Comparison of ENCODE assay signal across 23 cellular contexts in genomic region chr1:231686384-231686783, GRCh38.
"Had no signal": no experiment of that assay in that cellular context is flagged by ENCODE, and none has a peak within 500 bp of the region (broad histone marks: within the 10 kb centered on the region; RNA-seq: fewer than 3 reads in every experiment).

No MANE protein-coding gene starts in this region.

- H3K4me3 ChIP-seq: colonic mucosa, esophagus muscularis mucosa, gastroesophageal sphincter, heart left ventricle, hepatocyte, left lung, lower lobe of right lung, mucosa of descending colon had no signal

- ATAC-seq: effector memory CD8-positive, alpha-beta T cell; foreskin keratinocyte; gastroesophageal sphincter; heart left ventricle; left cardiac atrium; left lung; left ventricle myocardium superior; lower lobe of right lung; mucosa of descending colon; naive thymus-derived CD4-positive, alpha-beta T cell had no signal

- H3K4me1 ChIP-seq: colonic mucosa, foreskin keratinocyte had no signal

- H3K27ac ChIP-seq: colonic mucosa, esophagus muscularis mucosa, foreskin keratinocyte, gastroesophageal sphincter, heart left ventricle, hepatocyte, left lung, lower lobe of right lung had no signal

- H3K79me2 ChIP-seq: hepatocyte had no signal

- DNase-seq: colonic mucosa; cortex of kidney; effector CD8-positive, alpha-beta T cell; effector memory CD8-positive, alpha-beta T cell; endodermal cell; foreskin keratinocyte; heart left ventricle; hypothalamus; immature natural killer cell; islet precursor cell; left cardiac atrium; left lung; left ventricle myocardium superior; lower lobe of right lung; mesenchymal stem cell; mucosa of descending colon; naive thymus-derived CD4-positive, alpha-beta T cell had no signal

- H3K36me3 ChIP-seq: colonic mucosa, esophagus muscularis mucosa, gastroesophageal sphincter, heart left ventricle, left lung, lower lobe of right lung had no signal

- H3K27me3 ChIP-seq: colonic mucosa, esophagus muscularis mucosa, foreskin keratinocyte, gastroesophageal sphincter, heart left ventricle, hepatocyte, left lung had no signal

- H3K4me2 ChIP-seq: hepatocyte had no signal

- H3K9me3 ChIP-seq: colonic mucosa, gastroesophageal sphincter, lower lobe of right lung had no signal

- FAIRE-seq: endometrium, endothelial cell of umbilical vein, frontal cortex had no signal

- H2AFZ ChIP-seq: hepatocyte had no signal
